ENCODE assay signal across 13 cellular contexts in the genomic region with DNA sequence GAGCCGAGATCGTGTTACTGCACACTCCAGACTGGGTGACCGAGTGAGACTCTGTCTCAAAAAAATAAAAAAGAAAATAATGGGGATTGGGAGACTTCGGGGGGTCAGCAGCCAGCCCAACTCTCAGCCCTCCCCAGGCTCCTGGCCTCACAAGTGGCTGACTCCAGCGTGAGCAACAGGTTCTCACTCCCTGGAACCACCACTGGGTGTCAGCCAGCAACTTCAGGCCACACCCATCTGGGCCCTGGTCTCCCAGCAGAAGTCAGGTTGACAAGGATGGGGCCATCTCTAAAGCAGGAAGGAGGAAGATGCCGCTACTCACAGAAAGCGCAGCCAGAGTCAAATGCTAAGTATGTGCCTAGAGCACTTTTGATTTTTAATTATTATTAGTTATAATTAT.
A peak's percentile ranks its signal among the peaks of the same experiment; 100 is the strongest.
DNase-seq lines count a peak whose midpoint lies in the region; ATAC-seq and TF ChIP-seq lines count a peak whose summit lies in the region.
"Had no signal": no experiment of that assay in that cellular context is flagged by ENCODE, and none has a peak within 500 bp of the region (broad histone marks: within the 10 kb centered on the region; RNA-seq: fewer than 3 reads in every experiment).

No MANE protein-coding gene starts in this region.

- TF ChIP-seq CTCF in WERI-Rb-1 (IDR thresholded peaks at IDR 0.05; ENCODE audit: low read depth, low read length): peak; percentile 67
- TF ChIP-seq CTCF in neural progenitor cell (IDR thresholded peaks at IDR 0.05): peak; percentile 33

- H3K27ac Mint-ChIP-seq in neural progenitor cell: no peak overlapping the region
- H3K27ac Mint-ChIP-seq: activated CD4-positive, alpha-beta T cell treated with anti-CD3 and anti-CD28 coated beads, Interleukin-2, amount 10 ng/mL, durations not matched to agents 24 days and 14 days; activated naive CD8-positive, alpha-beta T cell treated with anti-CD3 and anti-CD28 coated beads, Interleukin-2, amount 10 ng/mL, durations not matched to agents 7 days and 5 days had no signal

- no peaks in the 10 kb centered on the region for H3K9me2 ChIP-seq in Karpas-422 (replicated peaks; ENCODE audit: insufficient read depth, low read length)

- H3K4me3 Mint-ChIP-seq in neural progenitor cell: no peak overlapping the region
- H3K4me3 Mint-ChIP-seq: activated CD4-positive, alpha-beta T cell treated with anti-CD3 and anti-CD28 coated beads, Interleukin-2, amount 10 ng/mL, durations not matched to agents 24 days and 14 days; activated naive CD8-positive, alpha-beta T cell treated with anti-CD3 and anti-CD28 coated beads, Interleukin-2, amount 10 ng/mL, durations not matched to agents 7 days and 5 days had no signal

- H3K27me3 Mint-ChIP-seq in neural progenitor cell (ENCODE audit: insufficient read depth, low read depth): peaks cover 9% of the 10 kb centered on the region
- H3K27me3 Mint-ChIP-seq: activated CD4-positive, alpha-beta T cell treated with anti-CD3 and anti-CD28 coated beads, Interleukin-2, amount 10 ng/mL, durations not matched to agents 24 days and 14 days; activated naive CD8-positive, alpha-beta T cell treated with anti-CD3 and anti-CD28 coated beads, Interleukin-2, amount 10 ng/mL, durations not matched to agents 7 days and 5 days had no signal

- H3K79me2 ChIP-seq in Karpas-422 (ENCODE audit: low read length) (no peaks in the 10 kb centered on the region), neural progenitor cell (ENCODE audit: low read depth) (no peaks in the 10 kb centered on the region)

- H3K9ac ChIP-seq in Karpas-422 (ENCODE audit: low read length): no peak overlapping the region
- H3K9ac ChIP-seq in neural progenitor cell: no peak overlapping the region

- intact Hi-C loops in head of caudate nucleus (cut with DNase I): no loop called here

- H3K27ac ChIP-seq in Karpas-422 (ENCODE audit: low read length) (no peak overlapping the region), WERI-Rb-1 (no peak overlapping the region), neural progenitor cell (no peak overlapping the region)

- H3K36me3 ChIP-seq in Karpas-422 (ENCODE audit: insufficient read depth, low read length) (no peaks in the 10 kb centered on the region), WERI-Rb-1 (no peaks in the 10 kb centered on the region), neural progenitor cell (no peaks in the 10 kb centered on the region)

- no peak overlapping the region for H2AFZ ChIP-seq in Karpas-422 (ENCODE audit: low read length)
- no peak overlapping the region for H2AFZ ChIP-seq in neural progenitor cell (replicated peaks)

- no peak for ATAC-seq in GM19023 (IDR thresholded peaks at IDR 0.05; ENCODE audit: unreplicated experiment)
- ATAC-seq: Panc1 had no signal

- no peaks in the 10 kb centered on the region for H3K27me3 ChIP-seq in Karpas-422 (ENCODE audit: low read length)
- no peaks in the 10 kb centered on the region for H3K27me3 ChIP-seq in WERI-Rb-1 (ENCODE audit: insufficient read depth, low read depth, severe bottlenecking)
- H3K27me3 ChIP-seq in neural progenitor cell: no peaks in the 10 kb centered on the region

- H3K9me3 ChIP-seq in Karpas-422 (ENCODE audit: low read length) (no peaks in the 10 kb centered on the region), WERI-Rb-1 (ENCODE audit: severe bottlenecking) (no peaks in the 10 kb centered on the region), neural progenitor cell (ENCODE audit: low read depth) (no peaks in the 10 kb centered on the region)

- no peaks in the 10 kb centered on the region for H3F3A ChIP-seq in neural progenitor cell (ENCODE audit: low read depth)

- H3K4me1 Mint-ChIP-seq in neural progenitor cell: peaks cover 10% of the 10 kb centered on the region
- H3K4me1 Mint-ChIP-seq: activated CD4-positive, alpha-beta T cell treated with anti-CD3 and anti-CD28 coated beads, Interleukin-2, amount 10 ng/mL, durations not matched to agents 24 days and 14 days; activated naive CD8-positive, alpha-beta T cell treated with anti-CD3 and anti-CD28 coated beads, Interleukin-2, amount 10 ng/mL, durations not matched to agents 7 days and 5 days had no signal

- no peaks in the 10 kb centered on the region for H3K9me3 Mint-ChIP-seq in neural progenitor cell
- H3K9me3 Mint-ChIP-seq: activated CD4-positive, alpha-beta T cell treated with anti-CD3 and anti-CD28 coated beads, Interleukin-2, amount 10 ng/mL, durations not matched to agents 24 days and 14 days; activated naive CD8-positive, alpha-beta T cell treated with anti-CD3 and anti-CD28 coated beads, Interleukin-2, amount 10 ng/mL, durations not matched to agents 7 days and 5 days had no signal

- H4K20me1 ChIP-seq in Karpas-422 (ENCODE audit: insufficient read depth, low read depth, low read length): no peaks in the 10 kb centered on the region
- H4K20me1 ChIP-seq in neural progenitor cell (ENCODE audit: low read depth): peaks cover 25% of the 10 kb centered on the region

- H3K4me2 ChIP-seq in Karpas-422 (ENCODE audit: low read depth, low read length, poor library complexity, severe bottlenecking) (no peak overlapping the region), neural progenitor cell (no peak overlapping the region)

- peak; percentile 51 for DNase-seq in NCI-H82 (lab: John Stamatoyannopoulos, UW)
- no peak for DNase-seq in NCI-H82 treated with DMSO at 0.1 percent for 48 hours (lab: John Stamatoyannopoulos, UW; ENCODE audit: unreplicated experiment)
- DNase-seq in Karpas-422: peak; percentile 56
- DNase-seq in WERI-Rb-1: peak; percentile 50
- peak; percentile 53 for DNase-seq in neural progenitor cell (ENCODE audit: low spot score)
- DNase-seq in GDM1 (lab: John Stamatoyannopoulos, UW): no peak
- DNase-seq in head of caudate nucleus: no peak
- DNase-seq: activated CD4-positive, alpha-beta T cell treated with anti-CD3 and anti-CD28 coated beads, Interleukin-2, amount 10 ng/mL, durations not matched to agents 24 days and 14 days; activated naive CD8-positive, alpha-beta T cell treated with anti-CD3 and anti-CD28 coated beads, Interleukin-2, amount 10 ng/mL, durations not matched to agents 7 days and 5 days; effector memory CD4-positive, alpha-beta T cell; stimulated activated CD4-positive, alpha-beta T cell treated with anti-CD3 and anti-CD28 coated beads, Interleukin-4, amount 100 ng/mL, for 24 hours had no signal

- H3K4me1 ChIP-seq in Karpas-422 (ENCODE audit: low read length) (peaks cover 25% of the 10 kb centered on the region), neural progenitor cell (no peaks in the 10 kb centered on the region)

- H3K36me3 Mint-ChIP-seq in neural progenitor cell: peaks cover 19% of the 10 kb centered on the region
- H3K36me3 Mint-ChIP-seq: activated naive CD8-positive, alpha-beta T cell treated with anti-CD3 and anti-CD28 coated beads, Interleukin-2, amount 10 ng/mL, durations not matched to agents 7 days and 5 days had no signal

- H3K4me3 ChIP-seq in Karpas-422 (ENCODE audit: low read length): no peak overlapping the region
- no peak overlapping the region for H3K4me3 ChIP-seq in WERI-Rb-1 (ENCODE audit: low read depth, low read length)
- no peak overlapping the region for H3K4me3 ChIP-seq in neural progenitor cell

Comparison
In these comparisons a context has a peak if more than half of its experiments do, and no peak if none do; other contexts are left out.
1. DNase-seq: peak in NCI-H82 (single experiment), Karpas-422 (single experiment), WERI-Rb-1 (single experiment) and neural progenitor cell (single experiment); none in NCI-H82 treated with DMSO at 0.1 percent for 48 hours (single experiment), GDM1 (single experiment) and head of caudate nucleus (0 of 42).